Comparison of ENCODE assay signal across 16 cellular contexts in genomic region chr4:179110356-179110755, GRCh38.
DNase-seq lines count a peak whose midpoint lies in the region; ATAC-seq and FAIRE-seq lines count a peak whose summit lies in the region.
"Had no signal": no experiment of that assay in that cellular context is flagged by ENCODE, and none has a peak within 500 bp of the region (broad histone marks: within the 10 kb centered on the region; RNA-seq: fewer than 3 reads in every experiment).

No MANE protein-coding gene starts in this region.

- H3K27ac Mint-ChIP-seq in stimulated activated effector memory CD8-positive, alpha-beta T cell treated with anti-CD3 and anti-CD28 coated beads, Interleukin-12 subunit alpha, Interleukin-12 subunit beta, amount 100 ng/mL, for 72 hours, result no peak overlapping the region
- H3K27ac Mint-ChIP-seq: dendritic cell treated with granulocyte-macrophage colony-stimulating factor and Interleukin-4, amounts not matched to agents 40 ng/mL and 50 ng/mL, for 4 days; IgD-negative memory B cell had no signal

- H3K4me1 Mint-ChIP-seq in stimulated activated effector memory CD8-positive, alpha-beta T cell treated with anti-CD3 and anti-CD28 coated beads, Interleukin-12 subunit alpha, Interleukin-12 subunit beta, amount 100 ng/mL, for 72 hours, result no peaks in the 10 kb centered on the region
- H3K4me1 Mint-ChIP-seq: IgD-negative memory B cell had no signal

- ATAC-seq in stimulated activated effector memory CD8-positive, alpha-beta T cell treated with anti-CD3 and anti-CD28 coated beads, Interleukin-12 subunit alpha, Interleukin-12 subunit beta, amount 100 ng/mL, for 72 hours, result no peak
- no peak for ATAC-seq in HG02970 (IDR thresholded peaks at IDR 0.05; ENCODE audit: low FRiP score, unreplicated experiment)
- ATAC-seq: mucosa of descending colon had no signal

- DNase-seq in Caki2 (ENCODE audit: low read depth) (peak; percentile 89), HTR-8/SVneo (ENCODE audit: insufficient read length, low spot score) (peak; percentile 22), amniotic epithelial cell (ENCODE audit: low read depth) (peak; percentile 53), iPS-NIHi7 (ENCODE audit: extremely low spot score) (peak; percentile 27), DMS 273 treated with DMSO at 0.1 percent for 48 hours (lab: John Stamatoyannopoulos, UW) (no peak), DMS153 (lab: John Stamatoyannopoulos, UW) (no peak)
- DNase-seq in stimulated activated effector memory CD8-positive, alpha-beta T cell treated with anti-CD3 and anti-CD28 coated beads, Interleukin-12 subunit alpha, Interleukin-12 subunit beta, amount 100 ng/mL, for 72 hours (ENCODE audit: low spot score in 2 of 2), result no peak
- DNase-seq: activated CD4-positive, alpha-beta T cell treated with anti-CD3 and anti-CD28 coated beads for 1 hour; activated T-cell treated with anti-CD3 and anti-CD28 coated beads for 4 hours; mucosa of descending colon; NCI-H1092 treated with DMSO at 0.1 percent for 48 hours; NCI-H226; ovary had no signal

- peak; percentile 16 for FAIRE-seq in HTR-8/SVneo (lab: Jason Lieb, UNC)

- no peaks in the 10 kb centered on the region for H3K36me3 Mint-ChIP-seq in stimulated activated effector memory CD8-positive, alpha-beta T cell treated with anti-CD3 and anti-CD28 coated beads, Interleukin-12 subunit alpha, Interleukin-12 subunit beta, amount 100 ng/mL, for 72 hours
- H3K36me3 Mint-ChIP-seq: IgD-negative memory B cell had no signal

- in situ Hi-C loops in Caki2 (cut with HindIII; ENCODE audit: low pct_unique_long_range_greater_than_20kb, low sequenced_read_pairs), result no loop called here

- H3K4me3 Mint-ChIP-seq in stimulated activated effector memory CD8-positive, alpha-beta T cell treated with anti-CD3 and anti-CD28 coated beads, Interleukin-12 subunit alpha, Interleukin-12 subunit beta, amount 100 ng/mL, for 72 hours, result no peak overlapping the region
- H3K4me3 Mint-ChIP-seq: dendritic cell treated with granulocyte-macrophage colony-stimulating factor and Interleukin-4, amounts not matched to agents 40 ng/mL and 50 ng/mL, for 4 days; IgD-negative memory B cell had no signal

- peaks cover 20% of the 10 kb centered on the region for H3K9me3 Mint-ChIP-seq in stimulated activated effector memory CD8-positive, alpha-beta T cell treated with anti-CD3 and anti-CD28 coated beads, Interleukin-12 subunit alpha, Interleukin-12 subunit beta, amount 100 ng/mL, for 72 hours

Comparison
In these comparisons a context has a peak if more than half of its experiments do, and no peak if none do; other contexts are left out.
1. DNase-seq: peak in Caki2 (single experiment), HTR-8/SVneo (single experiment), amniotic epithelial cell (single experiment) and iPS-NIHi7 (single experiment); none in DMS 273 treated with DMSO at 0.1 percent for 48 hours (single experiment), stimulated activated effector memory CD8-positive, alpha-beta T cell treated with anti-CD3 and anti-CD28 coated beads, Interleukin-12 subunit alpha, Interleukin-12 subunit beta, amount 100 ng/mL, for 72 hours (0 of 2) and DMS153 (single experiment).